Comparison of ENCODE assay signal across 1 cellular context in the genomic region with DNA sequence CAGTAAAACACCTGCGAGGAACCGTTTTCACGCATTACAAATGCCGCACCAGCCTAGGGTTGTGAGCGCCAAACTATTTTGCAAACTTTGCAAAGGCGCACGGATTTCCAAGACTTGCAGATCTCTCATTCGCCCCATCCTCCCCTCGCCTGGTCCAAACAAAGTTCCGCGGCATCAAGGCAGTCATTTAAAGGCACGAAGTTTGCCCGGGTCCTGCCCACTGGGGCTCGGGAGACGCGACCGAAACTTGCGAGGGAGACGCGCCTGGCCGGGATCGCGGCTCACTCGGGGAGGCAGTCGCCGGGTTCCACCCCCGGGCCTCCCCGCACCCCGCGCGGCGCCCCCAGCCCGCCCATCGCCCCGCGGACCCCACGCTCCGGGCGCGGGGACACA.
TF ChIP-seq lines count a peak whose summit lies in the region.

No MANE protein-coding gene starts in this region.

TF ChIP-seq in HEK293, 187 proteins besides CTCF, POLR2A, EP300 and RAD21 (continued from another document):
- TF ChIP-seq ZBTB11 (tag by site-specific recombination; conservative IDR thresholded peaks at IDR 0.05; ENCODE audit: low read depth) = 0 out of 2 replicates have a peak, but pooled peaks have one; percentile 17
- TF ChIP-seq ZNF335 (tag by site-specific recombination; conservative IDR thresholded peaks at IDR 0.05) = peak; percentile 81
- TF ChIP-seq GLIS1 (tag by site-specific recombination; IDR thresholded peaks at IDR 0.05) = no peak
- TF ChIP-seq, protein P1, sequence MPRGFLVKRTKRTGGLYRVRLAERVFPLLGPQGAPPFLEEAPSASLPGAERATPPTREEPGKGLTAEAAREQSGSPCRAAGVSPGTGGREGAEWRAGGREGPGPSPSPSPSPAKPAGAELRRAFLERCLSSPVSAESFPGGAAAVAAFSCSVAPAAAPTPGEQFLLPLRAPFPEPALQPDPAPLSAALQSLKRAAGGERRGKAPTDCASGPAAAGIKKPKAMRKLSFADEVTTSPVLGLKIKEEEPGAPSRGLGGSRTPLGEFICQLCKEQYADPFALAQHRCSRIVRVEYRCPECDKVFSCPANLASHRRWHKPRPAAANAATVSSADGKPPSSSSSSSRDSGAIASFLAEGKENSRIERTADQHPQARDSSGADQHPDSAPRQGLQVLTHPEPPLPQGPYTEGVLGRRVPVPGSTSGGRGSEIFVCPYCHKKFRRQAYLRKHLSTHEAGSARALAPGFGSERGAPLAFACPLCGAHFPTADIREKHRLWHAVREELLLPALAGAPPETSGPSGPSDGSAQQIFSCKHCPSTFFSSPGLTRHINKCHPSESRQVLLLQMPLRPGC (tag by site-specific recombination; IDR thresholded peaks at IDR 0.05) = peak; percentile 40; the same call in 1 of the 2 replicates
